In the genomic region with DNA sequence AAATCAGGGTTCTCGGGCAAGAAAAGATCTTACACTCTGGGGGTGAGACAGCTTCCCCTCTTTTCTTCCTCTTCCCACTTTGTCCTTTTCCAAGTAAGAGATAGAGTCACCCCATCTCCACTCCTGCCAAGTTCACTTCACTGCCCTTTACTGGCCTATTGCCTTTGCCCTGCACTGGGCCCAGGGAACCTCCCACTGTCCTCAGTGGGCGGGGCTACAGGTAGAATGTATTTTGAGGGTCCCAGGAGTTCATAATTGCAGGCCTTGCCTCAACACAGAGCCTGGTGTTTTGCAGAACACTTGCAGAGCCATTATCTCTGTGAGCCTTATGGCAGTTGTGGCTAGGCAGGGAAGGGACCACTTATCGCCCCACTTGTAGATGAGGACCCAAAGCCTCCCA, we compare ENCODE assay signal across 1 cellular context.
TF ChIP-seq lines count a peak whose summit lies in the region.

No MANE protein-coding gene starts in this region.

TF ChIP-seq in K562, 482 proteins besides CTCF, POLR2A, EP300 and RAD21:
- peak; percentile 67 for TF ChIP-seq TCF3 (CRISPR knock-in tag; IDR thresholded peaks at IDR 0.05)
- peak; percentile 7 for TF ChIP-seq HNRNPLL (IDR thresholded peaks at IDR 0.05; ENCODE audit: low read depth, low read length, poor library complexity, severe bottlenecking)
- TF ChIP-seq, protein P1, sequence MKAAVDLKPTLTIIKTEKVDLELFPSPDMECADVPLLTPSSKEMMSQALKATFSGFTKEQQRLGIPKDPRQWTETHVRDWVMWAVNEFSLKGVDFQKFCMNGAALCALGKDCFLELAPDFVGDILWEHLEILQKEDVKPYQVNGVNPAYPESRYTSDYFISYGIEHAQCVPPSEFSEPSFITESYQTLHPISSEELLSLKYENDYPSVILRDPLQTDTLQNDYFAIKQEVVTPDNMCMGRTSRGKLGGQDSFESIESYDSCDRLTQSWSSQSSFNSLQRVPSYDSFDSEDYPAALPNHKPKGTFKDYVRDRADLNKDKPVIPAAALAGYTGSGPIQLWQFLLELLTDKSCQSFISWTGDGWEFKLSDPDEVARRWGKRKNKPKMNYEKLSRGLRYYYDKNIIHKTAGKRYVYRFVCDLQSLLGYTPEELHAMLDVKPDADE (conservative IDR thresholded peaks at IDR 0.05; ENCODE audit: control insufficient read depth, low read depth, low read length): no peak
